Comparison of ENCODE assay signal across 2 cellular contexts in the genomic region with DNA sequence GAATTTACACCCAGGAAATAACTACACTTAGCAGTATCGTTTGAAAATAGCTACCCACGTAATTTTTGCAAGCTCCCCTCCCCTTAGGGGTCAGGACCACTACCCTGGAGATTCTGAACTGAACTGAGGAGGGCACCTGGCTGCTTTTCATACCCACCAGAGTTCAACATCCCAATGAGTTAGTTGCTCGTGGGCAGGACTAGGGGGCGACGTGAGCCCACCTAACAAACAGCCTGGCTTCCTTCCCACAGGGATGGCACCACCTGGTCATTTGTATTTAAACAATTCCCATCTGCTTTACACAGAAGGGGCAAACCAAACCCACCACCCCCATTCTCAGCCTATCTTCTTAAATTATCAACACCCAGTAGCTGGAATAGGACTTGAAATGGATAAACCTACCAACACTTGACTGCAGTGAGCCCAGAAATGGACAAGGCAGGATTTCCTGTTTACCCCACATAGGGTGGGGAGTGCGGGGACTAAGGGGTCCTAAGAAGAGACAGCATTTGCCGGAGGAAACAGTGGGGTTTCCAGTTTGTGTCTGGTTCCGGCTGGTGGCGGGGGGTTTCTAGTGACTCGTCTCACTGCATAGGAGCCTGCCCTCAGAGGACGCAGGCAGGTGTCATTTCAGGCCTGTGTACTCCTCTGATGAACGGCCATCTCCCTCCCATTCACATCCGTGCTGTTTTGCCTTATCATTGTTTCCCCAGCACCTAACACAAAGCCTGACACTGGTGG.
TF ChIP-seq lines count a peak whose summit lies in the region.

No MANE protein-coding gene starts in this region.

TF ChIP-seq in GM12878, 131 proteins besides CTCF, POLR2A, EP300 and RAD21:
- TF ChIP-seq, protein P1, sequence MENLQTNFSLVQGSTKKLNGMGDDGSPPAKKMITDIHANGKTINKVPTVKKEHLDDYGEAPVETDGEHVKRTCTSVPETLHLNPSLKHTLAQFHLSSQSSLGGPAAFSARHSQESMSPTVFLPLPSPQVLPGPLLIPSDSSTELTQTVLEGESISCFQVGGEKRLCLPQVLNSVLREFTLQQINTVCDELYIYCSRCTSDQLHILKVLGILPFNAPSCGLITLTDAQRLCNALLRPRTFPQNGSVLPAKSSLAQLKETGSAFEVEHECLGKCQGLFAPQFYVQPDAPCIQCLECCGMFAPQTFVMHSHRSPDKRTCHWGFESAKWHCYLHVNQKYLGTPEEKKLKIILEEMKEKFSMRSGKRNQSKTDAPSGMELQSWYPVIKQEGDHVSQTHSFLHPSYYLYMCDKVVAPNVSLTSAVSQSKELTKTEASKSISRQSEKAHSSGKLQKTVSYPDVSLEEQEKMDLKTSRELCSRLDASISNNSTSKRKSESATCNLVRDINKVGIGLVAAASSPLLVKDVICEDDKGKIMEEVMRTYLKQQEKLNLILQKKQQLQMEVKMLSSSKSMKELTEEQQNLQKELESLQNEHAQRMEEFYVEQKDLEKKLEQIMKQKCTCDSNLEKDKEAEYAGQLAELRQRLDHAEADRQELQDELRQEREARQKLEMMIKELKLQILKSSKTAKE (IDR thresholded peaks at IDR 0.05; ENCODE audit: low read depth, poor library complexity, severe bottlenecking) = no peak
- TF ChIP-seq SRF (IDR thresholded peaks at IDR 0.05; ENCODE audit: low read depth in 2 of 2, low read length in 2 of 2) = 0 out of 4 replicates have a peak, but pooled peaks of 1 of the 2 experiments have one; percentile 47
- TF ChIP-seq RUNX3 (IDR thresholded peaks at IDR 0.05; ENCODE audit: low read length) = peak; percentile 57; the same call in 1 of the 2 replicates
- no peak for TF ChIP-seq ZNF24 (IDR thresholded peaks at IDR 0.05)

TF ChIP-seq in neural cell, 6 proteins besides CTCF, POLR2A, EP300 and RAD21 (continued from another document):
- TF ChIP-seq REST (IDR thresholded peaks at IDR 0.05; ENCODE audit: borderline replicate concordance) = no peak
- no peak for TF ChIP-seq SMC3 (conservative IDR thresholded peaks at IDR 0.05; ENCODE audit: poor library complexity)
- no peak for TF ChIP-seq EZH2 (IDR thresholded peaks at IDR 0.05; ENCODE audit: borderline replicate concordance, insufficient read depth, low read length, poor library complexity, severe bottlenecking)
- no peak for TF ChIP-seq POLR2AphosphoS5 (IDR thresholded peaks at IDR 0.05)
